20 cellular contexts compared by ENCODE assay signal in the genomic region with DNA sequence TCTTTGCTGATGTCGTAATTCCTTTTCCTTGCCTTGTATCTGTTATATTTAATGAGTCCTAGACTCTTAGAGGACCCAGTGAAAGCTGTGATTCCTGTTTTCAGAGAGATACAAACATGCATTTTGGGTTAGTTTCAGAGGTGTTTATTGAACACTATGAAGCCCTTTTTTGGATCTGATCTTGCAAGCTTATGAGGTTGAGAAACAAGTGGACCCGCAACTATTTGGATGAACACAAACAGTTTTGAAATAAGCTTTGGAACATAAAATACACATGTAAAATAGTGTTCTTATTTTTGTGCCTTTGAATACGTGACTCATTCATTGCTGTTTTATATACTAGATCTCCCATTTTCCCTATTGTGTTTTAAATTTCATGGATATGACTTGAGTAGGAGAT. TPM values are rescaled to one million over a fixed set of nuclear protein-coding genes. Genes with fewer than 3 reads are reported as not detected.
DNase-seq lines count a peak whose midpoint lies in the region; ATAC-seq and TF ChIP-seq lines count a peak whose summit lies in the region.
"Had no signal": no experiment of that assay in that cellular context is flagged by ENCODE, and none has a peak within 500 bp of the region (broad histone marks: within the 10 kb centered on the region; RNA-seq: fewer than 3 reads in every experiment).

No MANE protein-coding gene starts in this region.

- H3K4me3 Mint-ChIP-seq in CD4-positive, CD25-positive, alpha-beta regulatory T cell = peak overlapping the region in 3 of 4 donors; percentile 48 to 75 (median 49)
- no peak overlapping the region for H3K4me3 Mint-ChIP-seq in HFFc6
- H3K4me3 Mint-ChIP-seq: GM23338, memory B cell had no signal

- H3K23ac ChIP-seq in IMR-90 (ENCODE audit: low read depth, low read length) = no peak overlapping the region

- no peak overlapping the region for H3K14ac ChIP-seq in IMR-90 (replicated peaks; ENCODE audit: low read depth, low read length)

- no peak for DNase-seq in CD4-positive, CD25-positive, alpha-beta regulatory T cell
- no peak for DNase-seq in IMR-90
- peak; percentile 26 for DNase-seq in fibroblast of peridontal ligament (ENCODE audit: extremely low read depth)
- no peak for DNase-seq in sciatic nerve (ENCODE audit: low spot score)
- DNase-seq in glomerular visceral epithelial cell (ENCODE audit: extremely low spot score) = no peak
- no peak for DNase-seq in HFFc6
- DNase-seq: activated CD8-positive, alpha-beta memory T cell treated with anti-CD3 and anti-CD28 coated beads, Interleukin-2, amount 50 U/mL, for 4 hours; activated naive CD4-positive, alpha-beta T cell; effector memory CD4-positive, alpha-beta T cell; islet precursor cell; Kasumi-1; NCI-H1105; NCI-H2107; spleen had no signal

- H2BK15ac ChIP-seq in IMR-90 (ENCODE audit: low read depth, low read length) = no peak overlapping the region

- peaks cover 32% of the 10 kb centered on the region for H3K36me3 ChIP-seq in CD4-positive, CD25-positive, alpha-beta regulatory T cell (ENCODE audit: control insufficient read depth, insufficient read depth, low read length)
- H3K36me3 ChIP-seq in IMR-90 (ENCODE audit: control insufficient read depth, insufficient read depth, low read length) = peaks cover 3% of the 10 kb centered on the region
- H3K36me3 ChIP-seq: thoracic aorta had no signal

- POLR2A ChIA-PET in IMR-90 (lab: Charles Lee; ENCODE audit: unreplicated experiment) = no interaction called here

- H3K4me2 ChIP-seq in IMR-90 (ENCODE audit: low read depth, low read length) = no peak overlapping the region
- H3K4me2 ChIP-seq: GM23338, hepatocyte had no signal

- no peak for ATAC-seq in CD4-positive, CD25-positive, alpha-beta regulatory T cell (ENCODE audit: low read depth in 2 of 2)
- no peak for ATAC-seq in IMR-90 (ENCODE audit: low read depth)
- ATAC-seq in sciatic nerve = peak; percentile 15
- ATAC-seq in HG02981 (IDR thresholded peaks at IDR 0.05; ENCODE audit: unreplicated experiment) = no peak
- ATAC-seq: GM23338 had no signal

- in situ Hi-C loops in IMR-90 (cut with MboI; ENCODE audit: low sequenced_read_pairs) = no loop called here

- no peak overlapping the region for H2BK5ac ChIP-seq in IMR-90 (ENCODE audit: low read depth, low read length, poor library complexity, severe bottlenecking)

- H3K4ac ChIP-seq in IMR-90 (ENCODE audit: low read depth, low read length) = no peak overlapping the region

- H4K8ac ChIP-seq in IMR-90 (ENCODE audit: low read depth in 2 of 2, low read length in 2 of 2) = no peak overlapping the region

- H3K4me1 Mint-ChIP-seq in CD4-positive, CD25-positive, alpha-beta regulatory T cell = peaks cover 43 to 95% (median 67%) of the 10 kb centered on the region in 4 donors
- no peaks in the 10 kb centered on the region for H3K4me1 Mint-ChIP-seq in HFFc6 (ENCODE audit: low read depth)

- dilution Hi-C loops in IMR-90 (cut with HindIII; ENCODE audit: low sequenced_read_pairs, unreplicated experiment) = no loop called here

- no peak overlapping the region for H2AFZ ChIP-seq in IMR-90 (replicated peaks; ENCODE audit: low read length, poor library complexity)
- H2AFZ ChIP-seq: GM23338, hepatocyte had no signal

- no peaks in the 10 kb centered on the region for H3K27me3 Mint-ChIP-seq in CD4-positive, CD25-positive, alpha-beta regulatory T cell
- peaks cover 2% of the 10 kb centered on the region; the same call in 1 of the 2 replicates for H3K27me3 Mint-ChIP-seq in HFFc6 (ENCODE audit: insufficient read depth)
- H3K27me3 Mint-ChIP-seq: memory B cell, progenitor cell of endocrine pancreas had no signal

- no peak overlapping the region for H2BK120ac ChIP-seq in IMR-90 (ENCODE audit: low read depth, low read length)

- no peak overlapping the region for H3K56ac ChIP-seq in IMR-90 (ENCODE audit: extremely low read depth, insufficient read depth, low read length)

- peaks cover 0 to 1% (median 0%) of the 10 kb centered on the region in 7 donors for H3K9me3 Mint-ChIP-seq in CD4-positive, CD25-positive, alpha-beta regulatory T cell
- no peaks in the 10 kb centered on the region for H3K9me3 Mint-ChIP-seq in HFFc6
- H3K9me3 Mint-ChIP-seq: GM23338, memory B cell had no signal

- peaks cover 23% of the 10 kb centered on the region; the same call in 1 of the 2 replicates for H4K20me1 ChIP-seq in IMR-90 (ENCODE audit: insufficient read depth, low read length)

- TF ChIP-seq POLR2A in IMR-90 (IDR thresholded peaks at IDR 0.05; ENCODE audit: low read depth, low read length) = no peak

- H3K9ac ChIP-seq in IMR-90 (ENCODE audit: low read depth, low read length) = no peak overlapping the region

- no peak overlapping the region for H3K4me3 ChIP-seq in CD4-positive, CD25-positive, alpha-beta regulatory T cell (ENCODE audit: low read depth, low read length)
- H3K4me3 ChIP-seq in IMR-90 (ENCODE audit: insufficient read depth, low read depth, low read length) = no peak overlapping the region
- H3K4me3 ChIP-seq: GM23338, hepatocyte, spleen, thoracic aorta had no signal

- TF ChIP-seq CTCF in IMR-90 (conservative IDR thresholded peaks at IDR 0.05; ENCODE audit: low read depth, low read length) = no peak
- TF ChIP-seq CTCF in HFFc6 (IDR thresholded peaks at IDR 0.05) = no peak

- H4K5ac ChIP-seq in IMR-90 (ENCODE audit: low read depth, low read length) = no peak overlapping the region

- peaks cover 51% of the 10 kb centered on the region for H3K4me1 ChIP-seq in CD4-positive, CD25-positive, alpha-beta regulatory T cell (ENCODE audit: control insufficient read depth, insufficient read depth, low read length, poor library complexity, severe bottlenecking)
- peaks cover 8% of the 10 kb centered on the region for H3K4me1 ChIP-seq in IMR-90 (ENCODE audit: control insufficient read depth, insufficient read depth, low read length)

- no peaks in the 10 kb centered on the region for H3K9me3 ChIP-seq in CD4-positive, CD25-positive, alpha-beta regulatory T cell (ENCODE audit: control insufficient read depth in 2 of 2, low read length in 2 of 2)
- no peaks in the 10 kb centered on the region for H3K9me3 ChIP-seq in IMR-90 (ENCODE audit: control insufficient read depth, insufficient read depth, low read length)
- H3K9me3 ChIP-seq: thoracic aorta had no signal

- peaks cover 13% of the 10 kb centered on the region; the same call in 1 of the 2 replicates for H3K9me1 ChIP-seq in IMR-90 (ENCODE audit: insufficient read depth, low read length)

- TF ChIP-seq RAD21 in IMR-90 (IDR thresholded peaks at IDR 0.05; ENCODE audit: low read length) = no peak

- no peak overlapping the region for H2AK9ac ChIP-seq in IMR-90 (replicated peaks; ENCODE audit: low read depth, low read length, poor library complexity)

- H3K18ac ChIP-seq in IMR-90 (ENCODE audit: low read depth, low read length) = no peak overlapping the region

- intact Hi-C loops in IMR-90 (cut with micrococcal nuclease) = no loop called here
- intact Hi-C loops in sciatic nerve (cut with DNase I) = no loop called here

- H3K27me3 ChIP-seq in CD4-positive, CD25-positive, alpha-beta regulatory T cell (ENCODE audit: control insufficient read depth, insufficient read depth, low read length) = no peaks in the 10 kb centered on the region
- no peaks in the 10 kb centered on the region for H3K27me3 ChIP-seq in IMR-90 (ENCODE audit: control insufficient read depth, insufficient read depth, low read length)
- H3K27me3 ChIP-seq: hepatocyte, spleen had no signal

- no CpG with 5 or more reads among the region's 3 CpGs for WGBS in IMR-90 (ENCODE audit: extremely low coverage in 2 of 2, insufficient read length in 1 of 2), 2 experiments

- H2BK20ac ChIP-seq in IMR-90 (ENCODE audit: low read depth, low read length) = no peak overlapping the region

- CTCF ChIA-PET in IMR-90 (lab: Yijun Ruan, JAX) = interaction anchor here (0.6 kb wide), 1 partner anchor 10 kb away, joined by 5 read pairs; no protein-coding TSS in a partner anchor

- no peak overlapping the region for H4K91ac ChIP-seq in IMR-90 (ENCODE audit: insufficient read depth, low read depth, low read length)

- H3K27ac Mint-ChIP-seq in CD4-positive, CD25-positive, alpha-beta regulatory T cell = peak overlapping the region in 2 of 3 donors; percentile 17 to 78
- H3K27ac Mint-ChIP-seq in HFFc6 = no peak overlapping the region
- H3K27ac Mint-ChIP-seq: GM23338, memory B cell had no signal

- peaks cover 40% of the 10 kb centered on the region for H3K36me3 Mint-ChIP-seq in CD4-positive, CD25-positive, alpha-beta regulatory T cell
- peaks cover 23% of the 10 kb centered on the region for H3K36me3 Mint-ChIP-seq in HFFc6 (ENCODE audit: low read depth)

- BruUV-seq in IMR-90 (replicated peaks; lab: Mats Ljungman, UMichigan) = no TSS peak

- no peak overlapping the region for H2AK5ac ChIP-seq in IMR-90 (ENCODE audit: low read depth, low read length)

- H3K79me1 ChIP-seq in IMR-90 (ENCODE audit: low read depth in 1 of 2, low read length in 2 of 2) = peaks cover 19 to 63% of the 10 kb centered on the region in 2 experiments

- no peak overlapping the region for H3K27ac ChIP-seq in CD4-positive, CD25-positive, alpha-beta regulatory T cell (ENCODE audit: insufficient read depth, low read length, poor library complexity, severe bottlenecking)
- H3K27ac ChIP-seq in IMR-90 (ENCODE audit: insufficient read depth, low read length) = no peak overlapping the region
- H3K27ac ChIP-seq: hepatocyte, thoracic aorta had no signal

TF ChIP-seq in IMR-90, 13 proteins besides CTCF, POLR2A, EP300 and RAD21:
- no peak for TF ChIP-seq MXI1 (IDR thresholded peaks at IDR 0.05; ENCODE audit: borderline replicate concordance, low read depth, low read length)
- TF ChIP-seq CEBPB (IDR thresholded peaks at IDR 0.05; ENCODE audit: low read depth, low read length) = 0 out of 2 replicates have a peak, but pooled peaks have one; percentile 14

RNA-seq across cellular contexts. Expression of gene SNRK, which starts 33.5 kb away (rescaled TPM):
- total RNA-seq in CD4-positive, CD25-positive, alpha-beta regulatory T cell = 158 TPM
- polyA plus RNA-seq in CD4-positive, CD25-positive, alpha-beta regulatory T cell = 10 to 100 TPM; 40.7 to 56.9 (median 48.1) TPM
- total RNA-seq in IMR-90 (2012; rRNA removed) (20.6 and 23.1 TPM in 2 replicates), sciatic nerve (127 TPM)
- 4.7 and 5.9 TPM in 2 replicates for polyA plus RNA-seq in IMR-90 (2012; rRNA removed)
- polyA plus RNA-seq in IMR-90 (2012; cell fraction: cytosol; rRNA removed) = 1.5 and 3.2 TPM in 2 replicates
- 9.9 and 18.3 TPM in 2 replicates for polyA plus RNA-seq in IMR-90 (2012; cell fraction: nucleus; rRNA removed; ENCODE audit: low replicate concordance)
- 10 to 100 TPM; 10.0 to 13.8 (median 11.6) TPM for total RNA-seq in HFFc6 (2021; fragmentation: NEBNext Ultra II Directional; extraction: Animal tissue kit (Norgen Biotek cat#: 25700))
